In the genomic region with DNA sequence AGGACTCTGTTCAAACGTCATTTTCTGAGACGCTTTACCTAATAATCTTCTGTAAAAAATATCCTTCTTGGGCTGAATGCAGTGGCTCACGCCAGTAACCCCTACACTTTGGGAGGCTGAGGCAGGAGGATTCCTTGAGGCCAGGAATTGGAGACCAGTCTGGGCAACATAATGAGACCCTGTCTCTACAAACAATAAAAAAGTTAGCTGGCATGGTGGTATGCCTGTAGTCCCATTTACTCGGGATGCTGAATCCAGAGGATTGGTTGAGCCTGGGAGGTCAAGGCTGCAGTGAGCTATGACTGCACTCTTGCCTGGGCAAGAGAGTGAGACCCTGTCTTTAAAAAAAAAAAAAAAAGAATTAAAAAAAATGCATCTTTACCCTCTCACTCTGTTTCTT, we compare ENCODE assay signal across 18 cellular contexts. TPM values are rescaled to one million over a fixed set of nuclear protein-coding genes. Genes with fewer than 3 reads are reported as not detected.
DNase-seq lines count a peak whose midpoint lies in the region; ATAC-seq, FAIRE-seq and TF ChIP-seq lines count a peak whose summit lies in the region.
"Had no signal": no experiment of that assay in that cellular context is flagged by ENCODE, and none has a peak within 500 bp of the region (broad histone marks: within the 10 kb centered on the region; RNA-seq: fewer than 3 reads in every experiment).

No MANE protein-coding gene starts in this region.

- peaks cover 78% of the 10 kb centered on the region for H3K4me1 ChIP-seq in HepG2 (ENCODE audit: insufficient read depth, low read length)
- peaks cover 0 to 17% (median 7%) of the 10 kb centered on the region in 4 donors for H3K4me1 ChIP-seq in right lobe of liver
- peaks cover 17 to 31% of the 10 kb centered on the region in 2 donors for H3K4me1 ChIP-seq in naive thymus-derived CD4-positive, alpha-beta T cell (ENCODE audit: control insufficient read depth in 2 of 2, insufficient read depth in 2 of 2, low read length in 2 of 2)
- peaks cover 14% of the 10 kb centered on the region for H3K4me1 ChIP-seq in OCI-LY7 (ENCODE audit: insufficient read depth, low read length, poor library complexity, severe bottlenecking)
- H3K4me1 ChIP-seq in right atrium auricular region = peaks cover 0 to 66% of the 10 kb centered on the region in 2 donors
- H3K4me1 ChIP-seq in mucosa of descending colon (ENCODE audit: low read depth) = peaks cover 17% of the 10 kb centered on the region

- no peaks in the 10 kb centered on the region for H3K27me3 Mint-ChIP-seq in activated T-helper 1 cell treated with anti-CD3 and anti-CD28 coated beads, Interleukin-12 subunit alpha, Interleukin-12 subunit beta, Interleukin-2, Interleukin-4 antibody, amounts not matched to agents 30 ng/mL and 10 ng/mL and 1 ng/mL, durations not matched to agents 14 hours and 24 hours and 36 hours (ENCODE audit: insufficient read depth)
- H3K27me3 Mint-ChIP-seq in naive thymus-derived CD4-positive, alpha-beta T cell = no peaks in the 10 kb centered on the region

- H3K27ac ChIP-seq in HepG2 (ENCODE audit: extremely low read length, insufficient read depth, low read length) (peak overlapping the region; percentile 98), right lobe of liver (no peak overlapping the region), OCI-LY7 (ENCODE audit: low read depth, low read length, poor library complexity, severe bottlenecking) (no peak overlapping the region), right atrium auricular region (peak overlapping the region in 1 of 2 donors; percentile 96)
- peak overlapping the region; percentile 42 for H3K27ac ChIP-seq in naive thymus-derived CD4-positive, alpha-beta T cell (ENCODE audit: low read depth, low read length)
- H3K27ac ChIP-seq: coronary artery, VCaP had no signal

- no peak for TF ChIP-seq POLR2A in HepG2 (IDR thresholded peaks at IDR 0.05; ENCODE audit: insufficient read depth in 1 of 2, low read depth in 2 of 2, low read length in 2 of 2)
- TF ChIP-seq POLR2A in right lobe of liver (IDR thresholded peaks at IDR 0.05) = no peak

- H3K9me3 Mint-ChIP-seq in activated T-helper 1 cell treated with anti-CD3 and anti-CD28 coated beads, Interleukin-12 subunit alpha, Interleukin-12 subunit beta, Interleukin-2, Interleukin-4 antibody, amounts not matched to agents 30 ng/mL and 10 ng/mL and 1 ng/mL, durations not matched to agents 14 hours and 24 hours and 36 hours = peaks cover 21% of the 10 kb centered on the region
- peaks cover 0 to 14% (median 3%) of the 10 kb centered on the region in 11 donors for H3K9me3 Mint-ChIP-seq in naive thymus-derived CD4-positive, alpha-beta T cell

- no peak for ATAC-seq in HepG2
- no peak for ATAC-seq in right lobe of liver
- ATAC-seq in naive thymus-derived CD4-positive, alpha-beta T cell = no peak
- no peak for ATAC-seq in mucosa of descending colon
- ATAC-seq: gastrocnemius medialis had no signal

- H3K4me2 ChIP-seq in HepG2 (ENCODE audit: low read depth, low read length) (no peak overlapping the region), OCI-LY7 (ENCODE audit: low read length) (no peak overlapping the region)

- peaks cover 56% of the 10 kb centered on the region for H3K36me3 Mint-ChIP-seq in activated T-helper 1 cell treated with anti-CD3 and anti-CD28 coated beads, Interleukin-12 subunit alpha, Interleukin-12 subunit beta, Interleukin-2, Interleukin-4 antibody, amounts not matched to agents 30 ng/mL and 10 ng/mL and 1 ng/mL, durations not matched to agents 14 hours and 24 hours and 36 hours (ENCODE audit: low read depth)
- H3K36me3 Mint-ChIP-seq in naive thymus-derived CD4-positive, alpha-beta T cell = peaks cover 11 to 53% (median 30%) of the 10 kb centered on the region in 5 donors

- DNase-seq in HepG2 (ENCODE audit: low spot score) (no peak), right lobe of liver (no peak), OCI-LY7 (ENCODE audit: low spot score) (no peak), right atrium auricular region (ENCODE audit: low spot score) (no peak), NCI-H2171 (lab: John Stamatoyannopoulos, UW) (no peak), mucosa of descending colon (no peak)
- no peak for DNase-seq in activated T-helper 1 cell treated with anti-CD3 and anti-CD28 coated beads, Interleukin-12 subunit alpha, Interleukin-12 subunit beta, Interleukin-2, Interleukin-4 antibody, amounts not matched to agents 30 ng/mL and 10 ng/mL and 1 ng/mL, durations not matched to agents 14 hours and 24 hours and 36 hours (ENCODE audit: low spot score)
- no peak for DNase-seq in naive thymus-derived CD4-positive, alpha-beta T cell
- DNase-seq: gastrocnemius medialis, H9, NCI-H1417, NCI-H2171 treated with DMSO at 0.1 percent for 48 hours, NCI-H82, substantia nigra had no signal

- H3K79me2 ChIP-seq in HepG2 (ENCODE audit: insufficient read depth, low read length) (peaks cover 98% of the 10 kb centered on the region), OCI-LY7 (ENCODE audit: insufficient read depth, low read depth, low read length) (peaks cover 98% of the 10 kb centered on the region)

- no peak for TF ChIP-seq EP300 in HepG2 (IDR thresholded peaks at IDR 0.05; ENCODE audit: low read depth in 2 of 2, low read length in 2 of 2)
- no peak for TF ChIP-seq EP300 in HepG2 (CRISPR knock-in tag; IDR thresholded peaks at IDR 0.05; ENCODE audit: borderline replicate concordance)

- CTCF ChIA-PET in HepG2 (lab: Yijun Ruan, JAX; ENCODE audit: low intra/inter-chr PET ratio, low total read pairs) (no interaction called here), OCI-LY7 (lab: Charles Lee; ENCODE audit: unreplicated experiment) (no interaction called here)
- CTCF ChIA-PET in naive thymus-derived CD4-positive, alpha-beta T cell (lab: Charles Lee) = no interaction called here

- H3K36me3 ChIP-seq in HepG2 (replicated peaks in 1 of 2; ENCODE audit: control insufficient read depth in 1 of 2, insufficient read depth in 2 of 2, low read length in 2 of 2) (no peaks in the 10 kb centered on the region; a peak in 2 of 5 replicates), right lobe of liver (no peaks in the 10 kb centered on the region), OCI-LY7 (ENCODE audit: insufficient read depth, low read length) (peaks cover 68% of the 10 kb centered on the region), right atrium auricular region (no peaks in the 10 kb centered on the region), mucosa of descending colon (ENCODE audit: low read depth) (no peaks in the 10 kb centered on the region)
- H3K36me3 ChIP-seq in naive thymus-derived CD4-positive, alpha-beta T cell (ENCODE audit: control insufficient read depth in 2 of 3, insufficient read depth in 3 of 3, low read length in 3 of 3) = peaks cover 0 to 8% (median 0%) of the 10 kb centered on the region in 3 experiments
- H3K36me3 ChIP-seq: gastrocnemius medialis had no signal

- no TSS peak for BruUV-seq in HepG2 (replicated peaks; lab: Mats Ljungman, UMichigan)
- no TSS peak for BruUV-seq in OCI-LY7 (replicated peaks; lab: Mats Ljungman, UMichigan)

- H3K27ac Mint-ChIP-seq in activated T-helper 1 cell treated with anti-CD3 and anti-CD28 coated beads, Interleukin-12 subunit alpha, Interleukin-12 subunit beta, Interleukin-2, Interleukin-4 antibody, amounts not matched to agents 30 ng/mL and 10 ng/mL and 1 ng/mL, durations not matched to agents 14 hours and 24 hours and 36 hours = peak overlapping the region; percentile 82
- H3K27ac Mint-ChIP-seq in naive thymus-derived CD4-positive, alpha-beta T cell = peak overlapping the region in 8 of 9 donors; percentile 47 to 94 (median 82)

- H3K4me3 ChIP-seq in HepG2 (replicated peaks in 1 of 3; ENCODE audit: insufficient read depth in 1 of 3, low read depth in 2 of 3, low read length in 3 of 3) (no peak overlapping the region), right lobe of liver (no peak overlapping the region), OCI-LY7 (ENCODE audit: low read depth, low read length, poor library complexity, severe bottlenecking) (no peak overlapping the region), right atrium auricular region (no peak overlapping the region), mucosa of descending colon (no peak overlapping the region)
- no peak overlapping the region for H3K4me3 ChIP-seq in naive thymus-derived CD4-positive, alpha-beta T cell (ENCODE audit: low read length)
- H3K4me3 ChIP-seq: coronary artery, gastrocnemius medialis had no signal

- TF ChIP-seq CTCF in HepG2 (CRISPR knock-in tag; IDR thresholded peaks at IDR 0.05) = no peak
- TF ChIP-seq CTCF in right lobe of liver (IDR thresholded peaks at IDR 0.05) = no peak
- no peak for TF ChIP-seq CTCF in OCI-LY7 (conservative IDR thresholded peaks at IDR 0.05; ENCODE audit: low read length)
- no peak for TF ChIP-seq CTCF in right atrium auricular region (IDR thresholded peaks at IDR 0.05)
- no peak for TF ChIP-seq CTCF in mucosa of descending colon (IDR thresholded peaks at IDR 0.05)

- TF ChIP-seq RAD21 in HepG2 (CRISPR knock-in tag; IDR thresholded peaks at IDR 0.05) = no peak

- no peak for FAIRE-seq in HepG2 (lab: Jason Lieb, UNC)
- FAIRE-seq: astrocyte, D721Med had no signal

- POLR2A ChIA-PET in HepG2 (lab: Yijun Ruan, JAX) = interaction anchor here (1.7 kb wide), 1 partner anchor 25 kb away, joined by 4 read pairs; no protein-coding TSS in a partner anchor
- POLR2A ChIA-PET in naive thymus-derived CD4-positive, alpha-beta T cell (lab: Charles Lee) = interaction anchor here (0.5 kb wide), 1 partner anchor 358 kb away, joined by 3 read pairs; no protein-coding TSS in a partner anchor
- POLR2A ChIA-PET in OCI-LY7 (lab: Charles Lee) = interaction anchor here (0.7 kb wide), 1 partner anchor 43 kb away, joined by 5 read pairs; no protein-coding TSS in a partner anchor

- WGBS in HepG2 (ENCODE audit: low lambda C conversion rate) = 79% methylated on average over 4 of the region's 4 CpGs
- WGBS in right lobe of liver (ENCODE audit: insufficient coverage, low coverage, low lambda C conversion rate, missing lambda C conversion rate) = 86% methylated on average over 4 of the region's 4 CpGs

- peak overlapping the region; percentile 59 for H3K4me3 Mint-ChIP-seq in activated T-helper 1 cell treated with anti-CD3 and anti-CD28 coated beads, Interleukin-12 subunit alpha, Interleukin-12 subunit beta, Interleukin-2, Interleukin-4 antibody, amounts not matched to agents 30 ng/mL and 10 ng/mL and 1 ng/mL, durations not matched to agents 14 hours and 24 hours and 36 hours
- H3K4me3 Mint-ChIP-seq in naive thymus-derived CD4-positive, alpha-beta T cell = peak overlapping the region in 9 of 10 donors; percentile 75 to 99 (median 83)
- H3K4me3 Mint-ChIP-seq: H9 had no signal

- H2AFZ ChIP-seq in HepG2 (ENCODE audit: low read length) (no peak overlapping the region), OCI-LY7 (ENCODE audit: low read length) (no peak overlapping the region)

- no peaks in the 10 kb centered on the region; the same call in 1 of the 2 replicates for H4K20me1 ChIP-seq in HepG2 (ENCODE audit: insufficient read depth, low read length)
- H4K20me1 ChIP-seq in OCI-LY7 (ENCODE audit: insufficient read depth, low read length) = no peaks in the 10 kb centered on the region; the same call in 1 of the 2 replicates

- H3K4me1 Mint-ChIP-seq in activated T-helper 1 cell treated with anti-CD3 and anti-CD28 coated beads, Interleukin-12 subunit alpha, Interleukin-12 subunit beta, Interleukin-2, Interleukin-4 antibody, amounts not matched to agents 30 ng/mL and 10 ng/mL and 1 ng/mL, durations not matched to agents 14 hours and 24 hours and 36 hours (ENCODE audit: low read depth) = peaks cover 84% of the 10 kb centered on the region
- H3K4me1 Mint-ChIP-seq in naive thymus-derived CD4-positive, alpha-beta T cell = peaks cover 49 to 90% (median 86%) of the 10 kb centered on the region in 7 donors

- H3K9me2 ChIP-seq in OCI-LY7 (ENCODE audit: insufficient read depth, low read length) = no peaks in the 10 kb centered on the region

- intact Hi-C loops in HepG2 (cut with micrococcal nuclease; ENCODE audit: unreplicated experiment) (no loop called here), right lobe of liver (cut with DNase I) (no loop called here), OCI-LY7 (cut with micrococcal nuclease; ENCODE audit: unreplicated experiment) (loop anchor here (10.0 kb wide), 1 partner anchor 1784 kb away; the partner anchor contains the start of gene MINDY3), mucosa of descending colon (cut with DNase I, micrococcal nuclease) (no loop called here)
- intact Hi-C loops in activated T-helper 1 cell treated with anti-CD3 and anti-CD28 coated beads, Interleukin-12 subunit alpha, Interleukin-12 subunit beta, Interleukin-2, Interleukin-4 antibody, amounts not matched to agents 30 ng/mL and 10 ng/mL and 1 ng/mL, durations not matched to agents 14 hours and 24 hours and 36 hours (cut with micrococcal nuclease) = loop anchor here (10.0 kb wide), 1 partner anchor 624 kb away; no protein-coding TSS in a partner anchor
- intact Hi-C loops in naive thymus-derived CD4-positive, alpha-beta T cell (cut with micrococcal nuclease) = loop anchor here (2.0 to 10.0 kb wide), 7 partner anchors 14 to 1784 kb away; partner anchors contain the start of genes MINDY3 (in 1 of the 2), ST8SIA6 (in 1 of the 2) and TRDMT1 (in 1 of the 2)

- no peaks in the 10 kb centered on the region; a peak in 1 of 5 replicates for H3K27me3 ChIP-seq in HepG2 (ENCODE audit: control insufficient read depth in 1 of 2, insufficient read depth in 2 of 2, low read length in 2 of 2)
- no peaks in the 10 kb centered on the region for H3K27me3 ChIP-seq in right lobe of liver
- no peaks in the 10 kb centered on the region for H3K27me3 ChIP-seq in naive thymus-derived CD4-positive, alpha-beta T cell (ENCODE audit: control insufficient read depth in 2 of 2, insufficient read depth in 2 of 2, low read length in 2 of 2)
- peaks cover 0 to 4% of the 10 kb centered on the region in 2 donors for H3K27me3 ChIP-seq in right atrium auricular region
- H3K27me3 ChIP-seq: gastrocnemius medialis had no signal

- in situ Hi-C loops in HepG2 (cut with HindIII; ENCODE audit: extremely low pct_ligation_motif_present, low pct_unique_long_range_greater_than_20kb) = no loop called here

- H3K9ac ChIP-seq in HepG2 (ENCODE audit: insufficient read depth, low read depth, low read length) = no peak overlapping the region

- peaks cover 7% of the 10 kb centered on the region for H3K9me3 ChIP-seq in HepG2 (ENCODE audit: low read length)
- H3K9me3 ChIP-seq in right lobe of liver = no peaks in the 10 kb centered on the region
- peaks cover 0 to 7% (median 0%) of the 10 kb centered on the region in 3 experiments for H3K9me3 ChIP-seq in naive thymus-derived CD4-positive, alpha-beta T cell (ENCODE audit: control insufficient read depth in 2 of 3, low read length in 3 of 3)
- H3K9me3 ChIP-seq in OCI-LY7 (ENCODE audit: low read length) = peaks cover 26% of the 10 kb centered on the region
- H3K9me3 ChIP-seq in right atrium auricular region = no peaks in the 10 kb centered on the region
- peaks cover 6% of the 10 kb centered on the region for H3K9me3 ChIP-seq in mucosa of descending colon
- H3K9me3 ChIP-seq: gastrocnemius medialis had no signal

RNA-seq across cellular contexts. Expression of gene STAM, which starts 5.1 kb away (rescaled TPM):
- total RNA-seq in HepG2 (2016; rRNA removed; fragmentation: Illumina TruSeq; extraction: Trizol) (25.1 and 31.7 TPM in 2 replicates), right lobe of liver (10 to 100 TPM in 2 of 6 experiments, 1 to 10 TPM in 4; 7.9 to 13.4 (median 8.2) TPM), OCI-LY7 (2022) (18.2 and 18.8 TPM in 2 replicates), right atrium auricular region (10 to 100 TPM; 28.9 to 38.0 TPM), mucosa of descending colon (10 to 100 TPM; 16.4 to 17.8 (median 17.6) TPM)
- 5.4 TPM in 2 replicates for total RNA-seq in HepG2 (2016; cell fraction: cytosol; rRNA removed; fragmentation: Illumina TruSeq; extraction: Trizol; ENCODE audit: low read depth)
- 26.6 and 29.6 TPM in 2 replicates for total RNA-seq in HepG2 (2016; cell fraction: insoluble cytoplasmic fraction; rRNA removed; fragmentation: Illumina TruSeq; extraction: Trizol)
- 11.2 and 11.3 TPM in 2 replicates for total RNA-seq in HepG2 (2016; cell fraction: membrane; rRNA removed; fragmentation: Illumina TruSeq; extraction: Trizol)
- total RNA-seq in HepG2 (2016; cell fraction: nucleus; rRNA removed; fragmentation: Illumina TruSeq; extraction: Trizol) = 37.3 and 38.6 TPM in 2 replicates
- polyA plus RNA-seq in HepG2 (2011; rRNA removed) = 17.7 and 19.5 TPM in 2 replicates
- polyA plus RNA-seq in HepG2 (2011; cell fraction: cytosol; rRNA removed) = 15.3 and 21.5 TPM in 2 replicates
- polyA plus RNA-seq in HepG2 (2011; cell fraction: nucleus; rRNA removed) = 10.6 and 11.9 TPM in 2 replicates
- polyA plus RNA-seq in HepG2 (2012) = 15.8 and 19.6 TPM in 2 replicates
- polyA plus RNA-seq in HepG2 (2016; cell fraction: cytosol; fragmentation: Illumina TruSeq; extraction: Trizol; ENCODE audit: low read depth) = 1.7 and 2.0 TPM in 2 replicates
- 34.4 and 39.5 TPM in 2 replicates for polyA plus RNA-seq in HepG2 (2016; cell fraction: insoluble cytoplasmic fraction; fragmentation: Illumina TruSeq; extraction: Trizol; ENCODE audit: low read depth)
- 5.8 and 6.3 TPM in 2 replicates for polyA plus RNA-seq in HepG2 (2016; cell fraction: membrane; fragmentation: Illumina TruSeq; extraction: Trizol; ENCODE audit: low read depth)
- polyA plus RNA-seq in HepG2 (2016; cell fraction: nucleus; fragmentation: Illumina TruSeq; extraction: Trizol; ENCODE audit: insufficient read depth, low read depth) = 24.4 and 25.4 TPM in 2 replicates
- 22.5 and 30.1 TPM in 2 replicates for polyA minus RNA-seq in HepG2 (2011; rRNA and poly(A)+ RNA removed; ENCODE audit: low replicate concordance)
- polyA minus RNA-seq in HepG2 (2011; cell fraction: cytosol; rRNA and poly(A)+ RNA removed) = 20.3 and 26.5 TPM in 2 replicates
- polyA minus RNA-seq in HepG2 (2011; cell fraction: nucleus; rRNA and poly(A)+ RNA removed) = 95.6 and 102 TPM in 2 replicates
- total RNA-seq in activated T-helper 1 cell treated with anti-CD3 and anti-CD28 coated beads, Interleukin-12 subunit alpha, Interleukin-12 subunit beta, Interleukin-2, Interleukin-4 antibody, amounts not matched to agents 30 ng/mL and 10 ng/mL and 1 ng/mL, durations not matched to agents 14 hours and 24 hours and 36 hours = 23.3 and 26.8 TPM in 2 replicates
- 10 to 100 TPM; 18.3 to 25.4 (median 19.6) TPM for total RNA-seq in naive thymus-derived CD4-positive, alpha-beta T cell
- polyA plus RNA-seq in naive thymus-derived CD4-positive, alpha-beta T cell = 10 to 100 TPM; 11.9 to 13.6 TPM
- total RNA-seq in OCI-LY7 (2014; rRNA removed; shearing (Covaris generic)) = 8.6 and 12.9 TPM in 2 replicates

RNA-seq across cellular contexts. Expression of gene HACD1, which starts 31.9 kb away (rescaled TPM):
- total RNA-seq in HepG2 (2016; rRNA removed; fragmentation: Illumina TruSeq; extraction: Trizol) (31.7 and 47.6 TPM in 2 replicates), right lobe of liver (1 to 10 TPM in 5 of 6 experiments, under 1 TPM in 1; 0.79 to 6.4 (median 1.7) TPM), OCI-LY7 (2022) (not detected in 2 replicates), right atrium auricular region (100 to 1,000 TPM; 101 to 143 TPM), mucosa of descending colon (10 to 100 TPM in 1 of 3 donors, 1 to 10 TPM in 2; 2.8 to 33.8 (median 6.3) TPM)
- total RNA-seq in HepG2 (2016; cell fraction: cytosol; rRNA removed; fragmentation: Illumina TruSeq; extraction: Trizol; ENCODE audit: low read depth) = 24.9 and 27.9 TPM in 2 replicates
- total RNA-seq in HepG2 (2016; cell fraction: insoluble cytoplasmic fraction; rRNA removed; fragmentation: Illumina TruSeq; extraction: Trizol) = 34.4 and 46.4 TPM in 2 replicates
- total RNA-seq in HepG2 (2016; cell fraction: membrane; rRNA removed; fragmentation: Illumina TruSeq; extraction: Trizol) = 36.8 and 37.9 TPM in 2 replicates
- 41.2 and 41.6 TPM in 2 replicates for total RNA-seq in HepG2 (2016; cell fraction: nucleus; rRNA removed; fragmentation: Illumina TruSeq; extraction: Trizol)
- polyA plus RNA-seq in HepG2 (2011; rRNA removed) = 34.2 and 43.4 TPM in 2 replicates
- polyA plus RNA-seq in HepG2 (2011; cell fraction: cytosol; rRNA removed) = 12.3 and 17.0 TPM in 2 replicates
- 16.5 and 23.0 TPM in 2 replicates for polyA plus RNA-seq in HepG2 (2011; cell fraction: nucleus; rRNA removed)
- 24.3 and 26.8 TPM in 2 replicates for polyA plus RNA-seq in HepG2 (2012)
- 37.7 and 37.9 TPM in 2 replicates for polyA plus RNA-seq in HepG2 (2016; cell fraction: cytosol; fragmentation: Illumina TruSeq; extraction: Trizol; ENCODE audit: low read depth)
- 30.1 and 31.0 TPM in 2 replicates for polyA plus RNA-seq in HepG2 (2016; cell fraction: insoluble cytoplasmic fraction; fragmentation: Illumina TruSeq; extraction: Trizol; ENCODE audit: low read depth)
- polyA plus RNA-seq in HepG2 (2016; cell fraction: membrane; fragmentation: Illumina TruSeq; extraction: Trizol; ENCODE audit: low read depth) = 31.9 and 36.7 TPM in 2 replicates
- 55.5 and 64.1 TPM in 2 replicates for polyA plus RNA-seq in HepG2 (2016; cell fraction: nucleus; fragmentation: Illumina TruSeq; extraction: Trizol; ENCODE audit: insufficient read depth, low read depth)
- 22.0 and 22.8 TPM in 2 replicates for polyA minus RNA-seq in HepG2 (2011; rRNA and poly(A)+ RNA removed; ENCODE audit: low replicate concordance)
- polyA minus RNA-seq in HepG2 (2011; cell fraction: cytosol; rRNA and poly(A)+ RNA removed) = 12.8 and 18.0 TPM in 2 replicates
- 23.7 and 24.9 TPM in 2 replicates for polyA minus RNA-seq in HepG2 (2011; cell fraction: nucleus; rRNA and poly(A)+ RNA removed)
- total RNA-seq in activated T-helper 1 cell treated with anti-CD3 and anti-CD28 coated beads, Interleukin-12 subunit alpha, Interleukin-12 subunit beta, Interleukin-2, Interleukin-4 antibody, amounts not matched to agents 30 ng/mL and 10 ng/mL and 1 ng/mL, durations not matched to agents 14 hours and 24 hours and 36 hours = 0.80 and 1.5 TPM in 2 replicates
- 1 to 10 TPM in 1 of 5 experiments, under 1 TPM in 2, not detected in 2; 0.24 to 1.6 (median 0.80) TPM for total RNA-seq in naive thymus-derived CD4-positive, alpha-beta T cell
- 1 to 10 TPM in 1 of 2 donors, not detected in 1; 1.5 TPM for polyA plus RNA-seq in naive thymus-derived CD4-positive, alpha-beta T cell
- not detected in 2 replicates for total RNA-seq in OCI-LY7 (2014; rRNA removed; shearing (Covaris generic))

Comparison
In these comparisons a context has a peak if more than half of its experiments do, and no peak if none do; other contexts are left out.
1. H3K27ac ChIP-seq: peak in HepG2 (single experiment) and naive thymus-derived CD4-positive, alpha-beta T cell (single experiment); none in right lobe of liver (0 of 3) and OCI-LY7 (single experiment).
2. intact Hi-C loops: an anchor here in activated T-helper 1 cell treated with anti-CD3 and anti-CD28 coated beads, Interleukin-12 subunit alpha, Interleukin-12 subunit beta, Interleukin-2, Interleukin-4 antibody, amounts not matched to agents 30 ng/mL and 10 ng/mL and 1 ng/mL, durations not matched to agents 14 hours and 24 hours and 36 hours (10.0 kb wide), naive thymus-derived CD4-positive, alpha-beta T cell (2.0 to 10.0 kb wide) and OCI-LY7 (10.0 kb wide); none called in HepG2, right lobe of liver and mucosa of descending colon.